1 cellular context compared by ENCODE assay signal in the genomic region with DNA sequence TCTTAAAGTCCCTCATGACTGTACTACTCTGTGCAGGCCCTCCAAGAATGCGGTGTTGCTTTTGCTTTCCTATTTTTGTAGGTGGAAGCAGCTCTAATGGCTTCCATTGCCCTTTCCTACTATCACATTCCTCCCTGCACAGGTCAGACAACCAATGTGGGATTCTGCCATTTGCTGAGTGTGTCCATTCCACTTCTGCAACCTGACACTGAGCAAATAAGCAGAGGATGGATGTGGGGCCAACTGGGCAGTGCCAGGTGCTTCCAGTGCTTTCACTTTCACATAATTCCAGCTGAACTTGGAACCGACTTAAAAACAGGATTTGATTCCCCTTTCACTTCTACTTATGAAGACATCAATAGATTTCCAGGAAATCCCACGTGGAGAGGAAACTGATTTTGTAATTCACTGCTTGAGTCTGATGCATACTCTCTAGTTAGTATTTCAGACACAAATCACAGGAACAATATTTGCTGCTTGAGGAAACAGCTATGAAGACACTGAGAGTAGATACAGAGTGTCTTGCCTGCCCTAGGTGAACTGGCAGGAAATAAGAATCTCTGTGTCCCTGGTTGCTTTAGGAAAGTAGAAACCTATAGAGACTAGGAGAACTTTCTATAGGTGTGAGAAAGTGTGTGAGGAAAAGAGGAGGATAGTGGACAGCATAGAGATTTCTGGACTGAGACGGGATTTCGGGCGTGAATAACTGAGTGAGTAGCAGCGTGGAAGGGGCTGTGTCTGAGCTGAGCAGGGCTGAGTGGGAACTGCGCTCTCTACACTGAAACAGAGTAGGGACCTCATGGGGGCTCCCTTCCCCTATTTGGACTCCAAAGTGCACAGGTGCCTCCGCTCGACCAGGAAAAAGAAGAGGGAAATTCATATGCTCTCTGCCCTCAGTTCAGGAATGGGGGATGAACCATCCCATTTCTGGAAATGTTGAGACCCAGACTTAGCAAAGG.
TF ChIP-seq lines count a peak whose summit lies in the region.

No MANE protein-coding gene starts in this region.

TF ChIP-seq in HepG2, 621 proteins besides CTCF, POLR2A, EP300 and RAD21 (continued from another document and continues in another):
- TF ChIP-seq NRL (CRISPR knock-in tag; IDR thresholded peaks at IDR 0.05; ENCODE audit: borderline replicate concordance) (no peak), ZNF564 (CRISPR knock-in tag; IDR thresholded peaks at IDR 0.05) (no peak), PAX8 (CRISPR knock-in tag; IDR thresholded peaks at IDR 0.05; ENCODE audit: borderline replicate concordance) (no peak), HNF4A (CRISPR knock-in tag; IDR thresholded peaks at IDR 0.05) (peak; percentile 23), IRF2 (CRISPR knock-in tag; IDR thresholded peaks at IDR 0.05) (peak; percentile 96), ZNF24 (IDR thresholded peaks at IDR 0.05) (no peak), SAP130 (CRISPR knock-in tag; IDR thresholded peaks at IDR 0.05; ENCODE audit: low read depth) (peak; percentile 53), ATRX (CRISPR knock-in tag; IDR thresholded peaks at IDR 0.05; ENCODE audit: borderline replicate concordance) (no peak), FOXK2 (IDR thresholded peaks at IDR 0.05) (no peak), MLX (CRISPR knock-in tag; IDR thresholded peaks at IDR 0.05) (no peak), SRY (CRISPR knock-in tag; IDR thresholded peaks at IDR 0.05) (no peak), IRF1 (CRISPR knock-in tag; IDR thresholded peaks at IDR 0.05; ENCODE audit: low read depth) (peak; percentile 90; the same call in 1 of the 2 replicates), ZNF563 (CRISPR knock-in tag; IDR thresholded peaks at IDR 0.05) (no peak), TCF7 (IDR thresholded peaks at IDR 0.05; ENCODE audit: low read depth) (no peak), ZFP41 (CRISPR knock-in tag; IDR thresholded peaks at IDR 0.05; ENCODE audit: borderline replicate concordance) (no peak), STAG1 (CRISPR knock-in tag; IDR thresholded peaks at IDR 0.05) (peak; percentile 35; the same call in 1 of the 2 replicates), GFI1 (CRISPR knock-in tag; IDR thresholded peaks at IDR 0.05; ENCODE audit: borderline replicate concordance) (no peak), ZNF616 (CRISPR knock-in tag; IDR thresholded peaks at IDR 0.05; ENCODE audit: low read depth) (no peak), PRDM10 (CRISPR knock-in tag; IDR thresholded peaks at IDR 0.05; ENCODE audit: low read depth) (no peak), ZSCAN12 (CRISPR knock-in tag; IDR thresholded peaks at IDR 0.05) (no peak), BHLHE40 (IDR thresholded peaks at IDR 0.05; ENCODE audit: low read length) (no peak), CC2D1A (CRISPR knock-in tag; IDR thresholded peaks at IDR 0.05) (no peak), FOXA3 (CRISPR knock-in tag; IDR thresholded peaks at IDR 0.05) (peak; percentile 91)
- TF ChIP-seq, protein P1, sequence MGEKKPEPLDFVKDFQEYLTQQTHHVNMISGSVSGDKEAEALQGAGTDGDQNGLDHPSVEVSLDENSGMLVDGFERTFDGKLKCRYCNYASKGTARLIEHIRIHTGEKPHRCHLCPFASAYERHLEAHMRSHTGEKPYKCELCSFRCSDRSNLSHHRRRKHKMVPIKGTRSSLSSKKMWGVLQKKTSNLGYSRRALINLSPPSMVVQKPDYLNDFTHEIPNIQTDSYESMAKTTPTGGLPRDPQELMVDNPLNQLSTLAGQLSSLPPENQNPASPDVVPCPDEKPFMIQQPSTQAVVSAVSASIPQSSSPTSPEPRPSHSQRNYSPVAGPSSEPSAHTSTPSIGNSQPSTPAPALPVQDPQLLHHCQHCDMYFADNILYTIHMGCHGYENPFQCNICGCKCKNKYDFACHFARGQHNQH (CRISPR knock-in tag; IDR thresholded peaks at IDR 0.05), result no peak
- TF ChIP-seq, protein P2, sequence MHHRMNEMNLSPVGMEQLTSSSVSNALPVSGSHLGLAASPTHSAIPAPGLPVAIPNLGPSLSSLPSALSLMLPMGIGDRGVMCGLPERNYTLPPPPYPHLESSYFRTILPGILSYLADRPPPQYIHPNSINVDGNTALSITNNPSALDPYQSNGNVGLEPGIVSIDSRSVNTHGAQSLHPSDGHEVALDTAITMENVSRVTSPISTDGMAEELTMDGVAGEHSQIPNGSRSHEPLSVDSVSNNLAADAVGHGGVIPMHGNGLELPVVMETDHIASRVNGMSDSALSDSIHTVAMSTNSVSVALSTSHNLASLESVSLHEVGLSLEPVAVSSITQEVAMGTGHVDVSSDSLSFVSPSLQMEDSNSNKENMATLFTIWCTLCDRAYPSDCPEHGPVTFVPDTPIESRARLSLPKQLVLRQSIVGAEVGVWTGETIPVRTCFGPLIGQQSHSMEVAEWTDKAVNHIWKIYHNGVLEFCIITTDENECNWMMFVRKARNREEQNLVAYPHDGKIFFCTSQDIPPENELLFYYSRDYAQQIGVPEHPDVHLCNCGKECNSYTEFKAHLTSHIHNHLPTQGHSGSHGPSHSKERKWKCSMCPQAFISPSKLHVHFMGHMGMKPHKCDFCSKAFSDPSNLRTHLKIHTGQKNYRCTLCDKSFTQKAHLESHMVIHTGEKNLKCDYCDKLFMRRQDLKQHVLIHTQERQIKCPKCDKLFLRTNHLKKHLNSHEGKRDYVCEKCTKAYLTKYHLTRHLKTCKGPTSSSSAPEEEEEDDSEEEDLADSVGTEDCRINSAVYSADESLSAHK (CRISPR knock-in tag; IDR thresholded peaks at IDR 0.05; ENCODE audit: borderline replicate concordance), result no peak
- TF ChIP-seq, protein P3, sequence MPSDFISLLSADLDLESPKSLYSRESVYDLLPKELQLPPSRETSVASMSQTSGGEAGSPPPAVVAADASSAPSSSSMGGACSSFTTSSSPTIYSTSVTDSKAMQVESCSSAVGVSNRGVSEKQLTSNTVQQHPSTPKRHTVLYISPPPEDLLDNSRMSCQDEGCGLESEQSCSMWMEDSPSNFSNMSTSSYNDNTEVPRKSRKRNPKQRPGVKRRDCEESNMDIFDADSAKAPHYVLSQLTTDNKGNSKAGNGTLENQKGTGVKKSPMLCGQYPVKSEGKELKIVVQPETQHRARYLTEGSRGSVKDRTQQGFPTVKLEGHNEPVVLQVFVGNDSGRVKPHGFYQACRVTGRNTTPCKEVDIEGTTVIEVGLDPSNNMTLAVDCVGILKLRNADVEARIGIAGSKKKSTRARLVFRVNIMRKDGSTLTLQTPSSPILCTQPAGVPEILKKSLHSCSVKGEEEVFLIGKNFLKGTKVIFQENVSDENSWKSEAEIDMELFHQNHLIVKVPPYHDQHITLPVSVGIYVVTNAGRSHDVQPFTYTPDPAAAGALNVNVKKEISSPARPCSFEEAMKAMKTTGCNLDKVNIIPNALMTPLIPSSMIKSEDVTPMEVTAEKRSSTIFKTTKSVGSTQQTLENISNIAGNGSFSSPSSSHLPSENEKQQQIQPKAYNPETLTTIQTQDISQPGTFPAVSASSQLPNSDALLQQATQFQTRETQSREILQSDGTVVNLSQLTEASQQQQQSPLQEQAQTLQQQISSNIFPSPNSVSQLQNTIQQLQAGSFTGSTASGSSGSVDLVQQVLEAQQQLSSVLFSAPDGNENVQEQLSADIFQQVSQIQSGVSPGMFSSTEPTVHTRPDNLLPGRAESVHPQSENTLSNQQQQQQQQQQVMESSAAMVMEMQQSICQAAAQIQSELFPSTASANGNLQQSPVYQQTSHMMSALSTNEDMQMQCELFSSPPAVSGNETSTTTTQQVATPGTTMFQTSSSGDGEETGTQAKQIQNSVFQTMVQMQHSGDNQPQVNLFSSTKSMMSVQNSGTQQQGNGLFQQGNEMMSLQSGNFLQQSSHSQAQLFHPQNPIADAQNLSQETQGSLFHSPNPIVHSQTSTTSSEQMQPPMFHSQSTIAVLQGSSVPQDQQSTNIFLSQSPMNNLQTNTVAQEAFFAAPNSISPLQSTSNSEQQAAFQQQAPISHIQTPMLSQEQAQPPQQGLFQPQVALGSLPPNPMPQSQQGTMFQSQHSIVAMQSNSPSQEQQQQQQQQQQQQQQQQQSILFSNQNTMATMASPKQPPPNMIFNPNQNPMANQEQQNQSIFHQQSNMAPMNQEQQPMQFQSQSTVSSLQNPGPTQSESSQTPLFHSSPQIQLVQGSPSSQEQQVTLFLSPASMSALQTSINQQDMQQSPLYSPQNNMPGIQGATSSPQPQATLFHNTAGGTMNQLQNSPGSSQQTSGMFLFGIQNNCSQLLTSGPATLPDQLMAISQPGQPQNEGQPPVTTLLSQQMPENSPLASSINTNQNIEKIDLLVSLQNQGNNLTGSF (CRISPR knock-in tag; IDR thresholded peaks at IDR 0.05), result no peak
- TF ChIP-seq, protein P4, sequence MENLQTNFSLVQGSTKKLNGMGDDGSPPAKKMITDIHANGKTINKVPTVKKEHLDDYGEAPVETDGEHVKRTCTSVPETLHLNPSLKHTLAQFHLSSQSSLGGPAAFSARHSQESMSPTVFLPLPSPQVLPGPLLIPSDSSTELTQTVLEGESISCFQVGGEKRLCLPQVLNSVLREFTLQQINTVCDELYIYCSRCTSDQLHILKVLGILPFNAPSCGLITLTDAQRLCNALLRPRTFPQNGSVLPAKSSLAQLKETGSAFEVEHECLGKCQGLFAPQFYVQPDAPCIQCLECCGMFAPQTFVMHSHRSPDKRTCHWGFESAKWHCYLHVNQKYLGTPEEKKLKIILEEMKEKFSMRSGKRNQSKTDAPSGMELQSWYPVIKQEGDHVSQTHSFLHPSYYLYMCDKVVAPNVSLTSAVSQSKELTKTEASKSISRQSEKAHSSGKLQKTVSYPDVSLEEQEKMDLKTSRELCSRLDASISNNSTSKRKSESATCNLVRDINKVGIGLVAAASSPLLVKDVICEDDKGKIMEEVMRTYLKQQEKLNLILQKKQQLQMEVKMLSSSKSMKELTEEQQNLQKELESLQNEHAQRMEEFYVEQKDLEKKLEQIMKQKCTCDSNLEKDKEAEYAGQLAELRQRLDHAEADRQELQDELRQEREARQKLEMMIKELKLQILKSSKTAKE (CRISPR knock-in tag; IDR thresholded peaks at IDR 0.05; ENCODE audit: borderline replicate concordance), result no peak
- TF ChIP-seq, protein P5, sequence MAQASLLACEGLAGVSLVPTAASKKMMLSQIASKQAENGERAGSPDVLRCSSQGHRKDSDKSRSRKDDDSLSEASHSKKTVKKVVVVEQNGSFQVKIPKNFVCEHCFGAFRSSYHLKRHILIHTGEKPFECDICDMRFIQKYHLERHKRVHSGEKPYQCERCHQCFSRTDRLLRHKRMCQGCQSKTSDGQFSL (CRISPR knock-in tag; IDR thresholded peaks at IDR 0.05), result no peak
